In the genomic region with DNA sequence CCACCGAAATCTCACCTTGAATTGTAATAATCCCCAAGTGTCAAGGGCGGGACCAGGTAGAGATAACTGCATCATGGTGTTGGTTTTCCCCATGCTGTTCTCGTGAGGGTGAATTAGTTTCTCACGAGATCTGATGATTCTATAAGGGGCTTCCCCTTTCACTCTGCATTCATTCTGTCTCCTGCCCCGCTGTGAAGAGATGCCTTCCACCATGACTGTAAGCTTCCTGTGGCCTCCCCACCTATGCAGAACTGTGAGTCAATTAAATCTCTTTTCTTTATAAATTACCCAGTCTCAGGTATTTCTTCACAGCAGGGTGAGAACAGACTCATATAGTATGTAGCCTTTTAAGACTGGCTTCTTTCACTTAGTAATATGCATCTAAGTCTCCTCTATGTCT, we compare ENCODE assay signal across 25 cellular contexts.
"Had no signal": no experiment of that assay in that cellular context is flagged by ENCODE, and none has a peak within 500 bp of the region (broad histone marks: within the 10 kb centered on the region; RNA-seq: fewer than 3 reads in every experiment).

No MANE protein-coding gene starts in this region.

- DNase-seq: activated CD4-positive, alpha-beta T cell treated with anti-CD3 and anti-CD28 coated beads, Interleukin-2, amount 50 U/mL, for 4 hours; activated CD8-positive, alpha-beta memory T cell treated with anti-CD3 and anti-CD28 coated beads, Interleukin-2, amount 50 U/mL, for 48 hours; activated gamma-delta T cell; activated naive CD8-positive, alpha-beta T cell treated with anti-CD3 and anti-CD28 coated beads, Interleukin-2, amount 50 U/mL, for 24 hours; activated T-cell treated with anti-CD3 and anti-CD28 coated beads, Interleukin-2, amount 50 U/mL, for 1 hour; amniotic stem cell; body of pancreas; central memory CD4-positive, alpha-beta T cell; Karpas-422; MM.1S; NCI-H1105; NCI-H1436; NCI-H1694 treated with DMSO at 0.1 percent for 48 hours; NCI-H2029 treated with DMSO at 0.1 percent for 48 hours; NCI-H510A treated with DMSO at 0.1 percent for 48 hours; NCI-H69; NK-92 treated with Interleukin-12 subunit alpha and Interleukin-12 subunit beta, amount 100 ng/mL, for 24 hours; OCI-M1; Peyer's patch; SHP77 had no signal

- H3K36me3 Mint-ChIP-seq: activated naive CD4-positive, alpha-beta T cell treated with anti-CD3 and anti-CD28 coated beads, Interleukin-2, amount 50 U/mL, for 24 hours had no signal

- H3K36me3 ChIP-seq: ascending aorta, Peyer's patch had no signal

- H3K4me1 Mint-ChIP-seq: activated naive CD4-positive, alpha-beta T cell treated with anti-CD3 and anti-CD28 coated beads, Interleukin-2, amount 50 U/mL, for 24 hours; activated naive CD8-positive, alpha-beta T cell treated with anti-CD3 and anti-CD28 coated beads, Interleukin-2, amount 50 U/mL, for 24 hours had no signal

- H3K4me3 ChIP-seq: ascending aorta, body of pancreas, K562, Peyer's patch had no signal

- H3K27me3 ChIP-seq: ascending aorta, body of pancreas, Peyer's patch had no signal

- H3K27ac ChIP-seq: ascending aorta, body of pancreas, Peyer's patch, RWPE1 had no signal

- H3K27ac Mint-ChIP-seq: activated naive CD4-positive, alpha-beta T cell treated with anti-CD3 and anti-CD28 coated beads, Interleukin-2, amount 50 U/mL, for 24 hours; activated naive CD8-positive, alpha-beta T cell treated with anti-CD3 and anti-CD28 coated beads, Interleukin-2, amount 50 U/mL, for 24 hours; T-helper 1 cell treated with Interleukin-12 subunit alpha and Interleukin-12 subunit beta and Interleukin-4 antibody, amounts not matched to agents 30 μg/mL and 1 μg/mL, for 36 hours had no signal

- H3K9me3 Mint-ChIP-seq: activated naive CD4-positive, alpha-beta T cell treated with anti-CD3 and anti-CD28 coated beads, Interleukin-2, amount 50 U/mL, for 24 hours; activated naive CD8-positive, alpha-beta T cell treated with anti-CD3 and anti-CD28 coated beads, Interleukin-2, amount 50 U/mL, for 24 hours; T-helper 1 cell treated with Interleukin-12 subunit alpha and Interleukin-12 subunit beta and Interleukin-4 antibody, amounts not matched to agents 30 μg/mL and 1 μg/mL, for 36 hours had no signal

- ATAC-seq: activated naive CD8-positive, alpha-beta T cell treated with anti-CD3 and anti-CD28 coated beads, Interleukin-2, amount 50 U/mL, for 24 hours; body of pancreas; K562 had no signal

- H3K4me3 Mint-ChIP-seq: activated naive CD4-positive, alpha-beta T cell treated with anti-CD3 and anti-CD28 coated beads, Interleukin-2, amount 50 U/mL, for 24 hours; activated naive CD8-positive, alpha-beta T cell treated with anti-CD3 and anti-CD28 coated beads, Interleukin-2, amount 50 U/mL, for 24 hours; T-helper 1 cell treated with Interleukin-12 subunit alpha and Interleukin-12 subunit beta and Interleukin-4 antibody, amounts not matched to agents 30 μg/mL and 1 μg/mL, for 36 hours had no signal

- H3K4me1 ChIP-seq: ascending aorta, body of pancreas, Peyer's patch had no signal
